In the genomic region with DNA sequence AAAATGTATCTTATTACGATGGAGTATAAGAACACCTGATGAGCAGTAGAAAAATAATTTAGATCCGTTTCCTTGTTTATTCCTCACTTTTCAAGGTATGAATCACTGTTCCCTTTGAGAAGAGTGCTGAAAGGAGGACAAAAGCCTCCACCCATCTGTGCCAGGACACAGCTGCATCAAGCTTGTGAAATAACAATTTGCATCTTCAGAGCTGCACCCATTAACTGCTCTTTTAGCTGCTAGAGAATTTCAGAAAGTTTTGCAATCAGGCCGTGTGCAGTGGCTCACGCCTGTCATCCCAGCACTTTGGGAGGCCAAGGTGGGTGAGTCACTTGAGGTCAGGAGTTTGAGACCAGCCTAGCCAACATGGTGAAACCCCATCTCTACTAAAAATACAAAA, we compare ENCODE assay signal across 13 cellular contexts. TPM values are rescaled to one million over a fixed set of nuclear protein-coding genes. Genes with fewer than 3 reads are reported as not detected.
DNase-seq lines count a peak whose midpoint lies in the region; ATAC-seq and TF ChIP-seq lines count a peak whose summit lies in the region.
"Had no signal": no experiment of that assay in that cellular context is flagged by ENCODE, and none has a peak within 500 bp of the region (broad histone marks: within the 10 kb centered on the region; RNA-seq: fewer than 3 reads in every experiment).

No MANE protein-coding gene starts in this region.

- H3K4me2 ChIP-seq in smooth muscle cell: no peak overlapping the region

- no peak for ATAC-seq in effector memory CD8-positive, alpha-beta T cell (replicated peaks)
- ATAC-seq: WTC11 had no signal

- POLR2A ChIA-PET in HEK293T (lab: Yijun Ruan, JAX): no interaction called here

- H3K4me3 Mint-ChIP-seq in activated CD4-positive, alpha-beta T cell treated with anti-CD3 and anti-CD28 coated beads, Interleukin-2, amount 10 ng/mL, durations not matched to agents 24 days and 14 days: no peak overlapping the region
- no peak overlapping the region for H3K4me3 Mint-ChIP-seq in effector memory CD8-positive, alpha-beta T cell
- H3K4me3 Mint-ChIP-seq: nephron, WTC11 had no signal

- no peaks in the 10 kb centered on the region for H3K27me3 Mint-ChIP-seq in activated CD4-positive, alpha-beta T cell treated with anti-CD3 and anti-CD28 coated beads, Interleukin-2, amount 10 ng/mL, durations not matched to agents 24 days and 14 days
- H3K27me3 Mint-ChIP-seq in effector memory CD8-positive, alpha-beta T cell: no peaks in the 10 kb centered on the region

- peaks cover 20% of the 10 kb centered on the region for H4K20me1 ChIP-seq in smooth muscle cell (ENCODE audit: low read depth)

- peaks cover 79% of the 10 kb centered on the region for H3K36me3 Mint-ChIP-seq in activated CD4-positive, alpha-beta T cell treated with anti-CD3 and anti-CD28 coated beads, Interleukin-2, amount 10 ng/mL, durations not matched to agents 24 days and 14 days (ENCODE audit: low read depth)
- peaks cover 45% of the 10 kb centered on the region for H3K36me3 Mint-ChIP-seq in effector memory CD8-positive, alpha-beta T cell (ENCODE audit: insufficient read depth)

- intact Hi-C loops in activated CD4-positive, alpha-beta T cell treated with anti-CD3 and anti-CD28 coated beads, Interleukin-2, amount 10 ng/mL, durations not matched to agents 24 days and 14 days (cut with micrococcal nuclease): loop anchor here (1.0 to 10.0 kb wide), 2 partner anchors 9 to 168 kb away; partner anchors contain the start of gene CLDND1

- CTCF ChIA-PET in HEK293T (lab: Yijun Ruan, JAX): no interaction called here

- peak overlapping the region; percentile 7 for H3K27ac Mint-ChIP-seq in activated CD4-positive, alpha-beta T cell treated with anti-CD3 and anti-CD28 coated beads, Interleukin-2, amount 10 ng/mL, durations not matched to agents 24 days and 14 days
- peak overlapping the region; percentile 5 to 62 for H3K27ac Mint-ChIP-seq in effector memory CD8-positive, alpha-beta T cell
- H3K27ac Mint-ChIP-seq: nephron, WTC11 had no signal

- no peak for DNase-seq in activated CD4-positive, alpha-beta T cell treated with anti-CD3 and anti-CD28 coated beads, Interleukin-2, amount 10 ng/mL, durations not matched to agents 24 days and 14 days
- no peak for DNase-seq in activated CD4-positive, alpha-beta T cell treated with anti-CD3 and anti-CD28 coated beads for 4 hours
- peak; percentile 46 for DNase-seq in NCI-H69 (lab: John Stamatoyannopoulos, UW)
- DNase-seq in effector memory CD8-positive, alpha-beta T cell: no peak
- no peak for DNase-seq in smooth muscle cell (lab: John Stamatoyannopoulos, UW; ENCODE audit: unreplicated experiment)
- DNase-seq in KG1 (lab: John Stamatoyannopoulos, UW): no peak
- no peak for DNase-seq in HEK293T (ENCODE audit: extremely low spot score)
- DNase-seq in NCI-H2107 treated with DMSO at 0.1 percent for 48 hours (lab: John Stamatoyannopoulos, UW; ENCODE audit: unreplicated experiment): no peak
- DNase-seq: ACHN, aorta had no signal

- peaks cover 47% of the 10 kb centered on the region for H3K4me1 Mint-ChIP-seq in activated CD4-positive, alpha-beta T cell treated with anti-CD3 and anti-CD28 coated beads, Interleukin-2, amount 10 ng/mL, durations not matched to agents 24 days and 14 days
- peaks cover 21 to 63% of the 10 kb centered on the region in 2 donors for H3K4me1 Mint-ChIP-seq in effector memory CD8-positive, alpha-beta T cell (ENCODE audit: low read depth in 2 of 2)
- H3K4me1 Mint-ChIP-seq: nephron had no signal

- no peaks in the 10 kb centered on the region for H3K9me3 ChIP-seq in smooth muscle cell (replicated peaks; ENCODE audit: low read depth)
- H3K9me3 ChIP-seq: tibial nerve had no signal

- H2AFZ ChIP-seq in smooth muscle cell (ENCODE audit: low read depth): no peak overlapping the region

- no peaks in the 10 kb centered on the region for H3K4me1 ChIP-seq in smooth muscle cell (ENCODE audit: low read depth)

- H3K79me2 ChIP-seq in smooth muscle cell (ENCODE audit: low read depth): peaks cover 11% of the 10 kb centered on the region

- H3K4me3 ChIP-seq in smooth muscle cell: no peak overlapping the region
- H3K4me3 ChIP-seq: tibial nerve had no signal

- H3K27me3 ChIP-seq in smooth muscle cell (ENCODE audit: low read depth): no peaks in the 10 kb centered on the region
- H3K27me3 ChIP-seq: tibial nerve had no signal

- H3K27ac ChIP-seq in smooth muscle cell (ENCODE audit: low read depth): peak overlapping the region; percentile 27
- H3K27ac ChIP-seq: tibial nerve had no signal

- H3K9me3 Mint-ChIP-seq in activated CD4-positive, alpha-beta T cell treated with anti-CD3 and anti-CD28 coated beads, Interleukin-2, amount 10 ng/mL, durations not matched to agents 24 days and 14 days: no peaks in the 10 kb centered on the region
- H3K9me3 Mint-ChIP-seq in effector memory CD8-positive, alpha-beta T cell: no peaks in the 10 kb centered on the region
- H3K9me3 Mint-ChIP-seq: nephron, WTC11 had no signal

- TF ChIP-seq CTCF in smooth muscle cell (IDR thresholded peaks at IDR 0.05; ENCODE audit: borderline replicate concordance, insufficient read depth, poor library complexity, severe bottlenecking): no peak

- no peak overlapping the region for H3K9ac ChIP-seq in smooth muscle cell (ENCODE audit: low read depth)

- H3K36me3 ChIP-seq in smooth muscle cell (ENCODE audit: low read depth): peaks cover 7% of the 10 kb centered on the region

- WGBS in smooth muscle cell (ENCODE audit: low lambda C conversion rate): 53% methylated on average over 4 of the region's 4 CpGs

- peaks cover 6% of the 10 kb centered on the region for H3F3A ChIP-seq in smooth muscle cell (ENCODE audit: low read depth)

TF ChIP-seq in HEK293T, 16 proteins besides CTCF, POLR2A, EP300 and RAD21:
- TF ChIP-seq TARDBP (IDR thresholded peaks at IDR 0.05) (no peak), NFRKB (IDR thresholded peaks at IDR 0.05) (no peak), HDGF (IDR thresholded peaks at IDR 0.05; ENCODE audit: borderline replicate concordance) (no peak), FOXK2 (IDR thresholded peaks at IDR 0.05) (no peak), L3MBTL2 (conservative IDR thresholded peaks at IDR 0.05) (no peak), BHLHE40 (IDR thresholded peaks at IDR 0.05; ENCODE audit: borderline replicate concordance) (no peak), ARNT (IDR thresholded peaks at IDR 0.05) (no peak), LEF1 (IDR thresholded peaks at IDR 0.05; ENCODE audit: borderline replicate concordance) (no peak), ZNF384 (IDR thresholded peaks at IDR 0.05) (no peak), ELF4 (IDR thresholded peaks at IDR 0.05) (no peak), SP1 (IDR thresholded peaks at IDR 0.05) (no peak), CTBP1 (IDR thresholded peaks at IDR 0.05; ENCODE audit: borderline replicate concordance) (no peak)
- TF ChIP-seq, protein P1, sequence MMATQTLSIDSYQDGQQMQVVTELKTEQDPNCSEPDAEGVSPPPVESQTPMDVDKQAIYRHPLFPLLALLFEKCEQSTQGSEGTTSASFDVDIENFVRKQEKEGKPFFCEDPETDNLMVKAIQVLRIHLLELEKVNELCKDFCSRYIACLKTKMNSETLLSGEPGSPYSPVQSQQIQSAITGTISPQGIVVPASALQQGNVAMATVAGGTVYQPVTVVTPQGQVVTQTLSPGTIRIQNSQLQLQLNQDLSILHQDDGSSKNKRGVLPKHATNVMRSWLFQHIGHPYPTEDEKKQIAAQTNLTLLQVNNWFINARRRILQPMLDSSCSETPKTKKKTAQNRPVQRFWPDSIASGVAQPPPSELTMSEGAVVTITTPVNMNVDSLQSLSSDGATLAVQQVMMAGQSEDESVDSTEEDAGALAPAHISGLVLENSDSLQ (IDR thresholded peaks at IDR 0.05): no peak

RNA-seq across cellular contexts. Expression of gene CLDND1, which starts 9.6 kb away (rescaled TPM):
- total RNA-seq in activated CD4-positive, alpha-beta T cell treated with anti-CD3 and anti-CD28 coated beads, Interleukin-2, amount 10 ng/mL, durations not matched to agents 24 days and 14 days: 279 and 288 TPM in 2 replicates
- 161 and 179 TPM in 2 replicates for total RNA-seq in smooth muscle cell
- polyA plus RNA-seq in smooth muscle cell: 99.9 and 111 TPM in 2 replicates

RNA-seq across cellular contexts. Expression of gene OR5K2, which starts 15.7 kb away (rescaled TPM):
- not detected in 2 replicates for total RNA-seq in activated CD4-positive, alpha-beta T cell treated with anti-CD3 and anti-CD28 coated beads, Interleukin-2, amount 10 ng/mL, durations not matched to agents 24 days and 14 days
- not detected in 2 replicates for total RNA-seq in smooth muscle cell
- not detected in 2 replicates for polyA plus RNA-seq in smooth muscle cell
- total RNA-seq: aorta, tibial nerve, WTC11 had no signal
- polyA plus RNA-seq: aorta had no signal

RNA-seq across cellular contexts. Expression of gene GPR15, which starts 18.6 kb away (rescaled TPM):
- 3.6 and 4.1 TPM in 2 replicates for total RNA-seq in activated CD4-positive, alpha-beta T cell treated with anti-CD3 and anti-CD28 coated beads, Interleukin-2, amount 10 ng/mL, durations not matched to agents 24 days and 14 days
- total RNA-seq in smooth muscle cell: not detected in 2 replicates
- polyA plus RNA-seq in smooth muscle cell: not detected in 2 replicates
- total RNA-seq: aorta, tibial nerve, WTC11 had no signal
- polyA plus RNA-seq: aorta had no signal

RNA-seq across cellular contexts. Expression of gene OR5K1, which starts 50.1 kb away (rescaled TPM):
- not detected in 2 replicates for total RNA-seq in activated CD4-positive, alpha-beta T cell treated with anti-CD3 and anti-CD28 coated beads, Interleukin-2, amount 10 ng/mL, durations not matched to agents 24 days and 14 days
- total RNA-seq in smooth muscle cell: not detected in 2 replicates
- 0.05 TPM in 1 of 2 replicates, not detected in the other for polyA plus RNA-seq in smooth muscle cell
- total RNA-seq: aorta, tibial nerve, WTC11 had no signal
- polyA plus RNA-seq: aorta had no signal
